In the genomic region with DNA sequence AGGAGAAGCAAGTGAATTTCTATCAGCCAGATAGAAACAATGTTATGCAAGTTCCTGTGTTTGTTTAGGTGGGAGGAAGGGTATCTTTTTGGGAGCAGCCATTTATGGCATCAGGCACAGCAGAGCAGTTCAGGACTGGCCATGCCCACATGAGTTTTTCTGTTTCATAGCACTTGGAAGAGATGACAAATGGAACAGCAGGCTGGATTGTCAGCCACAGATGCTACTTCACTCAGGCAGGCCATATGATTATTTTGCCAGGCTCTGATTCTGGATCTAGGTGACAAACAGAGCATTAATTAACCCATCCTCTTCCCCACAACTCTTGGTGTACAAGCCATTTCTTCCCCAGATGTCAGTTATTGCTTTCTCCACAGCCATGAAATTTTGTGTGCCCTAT, we compare ENCODE assay signal across 12 cellular contexts.
DNase-seq lines count a peak whose midpoint lies in the region; TF ChIP-seq lines count a peak whose summit lies in the region.
"Had no signal": no experiment of that assay in that cellular context is flagged by ENCODE, and none has a peak within 500 bp of the region (broad histone marks: within the 10 kb centered on the region; RNA-seq: fewer than 3 reads in every experiment).

No MANE protein-coding gene starts in this region.

- DNase-seq in G401 (ENCODE audit: low spot score) (peak; percentile 93), NCI-H1694 (lab: John Stamatoyannopoulos, UW) (peak; percentile 82), cerebellar cortex (ENCODE audit: low spot score) (peak; percentile 92), GM10266 (ENCODE audit: extremely low spot score) (no peak), DMS153 treated with DMSO at 0.1 percent for 48 hours (lab: John Stamatoyannopoulos, UW; ENCODE audit: unreplicated experiment) (no peak), DMS 273 (lab: John Stamatoyannopoulos, UW; ENCODE audit: unreplicated experiment) (no peak)
- DNase-seq: AML-193; CD4-positive, alpha-beta memory T cell; DMS53; DND-41; EL; KG1 had no signal

- no peak for TF ChIP-seq CTCF in GM10266 (IDR thresholded peaks at IDR 0.05; ENCODE audit: control insufficient read depth, insufficient read depth, low read depth, missing control alignments)

- in situ Hi-C loops in G401 (cut with HindIII; ENCODE audit: low sequenced_read_pairs) = no loop called here

Comparison
In these comparisons a context has a peak if more than half of its experiments do, and no peak if none do; other contexts are left out.
1. DNase-seq: peak in G401 (single experiment), NCI-H1694 (single experiment) and cerebellar cortex (single experiment); none in GM10266 (single experiment), DMS153 treated with DMSO at 0.1 percent for 48 hours (single experiment) and DMS 273 (single experiment).